22 cellular contexts compared by ENCODE assay signal in the genomic region with DNA sequence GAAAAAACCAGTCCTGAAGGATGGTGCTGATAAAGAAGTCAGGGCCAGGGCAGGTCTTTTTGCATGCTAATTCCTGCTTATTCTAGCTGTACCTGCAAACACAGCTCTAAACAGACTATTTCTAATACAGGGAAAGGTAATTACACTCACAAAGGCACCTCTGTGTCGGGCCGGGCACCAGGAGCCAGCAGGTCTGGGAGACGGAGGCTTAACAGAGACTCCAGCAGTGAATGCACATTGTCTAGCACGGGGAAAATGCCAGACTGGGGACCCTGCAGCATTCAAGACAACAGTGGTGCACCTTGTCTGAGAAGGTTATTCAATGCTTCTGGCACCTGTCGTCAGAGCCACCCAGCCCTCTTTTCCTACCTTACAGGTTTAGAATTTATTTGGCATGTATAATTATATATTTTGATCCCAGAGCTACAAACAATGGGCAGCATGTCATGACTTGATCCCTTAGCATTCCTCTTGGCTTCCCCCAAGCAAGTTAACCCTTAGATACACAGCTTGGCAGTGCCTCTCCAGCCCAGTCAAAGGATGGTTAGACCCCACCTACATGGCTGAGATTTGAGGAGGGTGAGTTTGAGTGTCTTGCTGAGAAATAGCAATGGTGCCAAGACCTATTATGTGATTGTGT.
DNase-seq lines count a peak whose midpoint lies in the region; ATAC-seq lines count a peak whose summit lies in the region.
"Had no signal": no experiment of that assay in that cellular context is flagged by ENCODE, and none has a peak within 500 bp of the region (broad histone marks: within the 10 kb centered on the region; RNA-seq: fewer than 3 reads in every experiment).

No MANE protein-coding gene starts in this region.

- ATAC-seq in esophagus mucosa = peak; percentile 79
- no peak for ATAC-seq in GM21381 (IDR thresholded peaks at IDR 0.05; ENCODE audit: unreplicated experiment)
- ATAC-seq: activated naive CD8-positive, alpha-beta T cell treated with anti-CD3 and anti-CD28 coated beads, Interleukin-2, amount 50 U/mL, for 24 hours; HepG2; left lobe of liver; right lobe of liver; SK-N-SH treated with all-trans-retinoic acid at 6 μM for 48 hours; upper lobe of right lung had no signal

- DNase-seq in DMS153 treated with DMSO at 0.1 percent for 48 hours (lab: John Stamatoyannopoulos, UW; ENCODE audit: unreplicated experiment) (peak; percentile 84), NCI-H1417 treated with DMSO at 0.1 percent for 48 hours (lab: John Stamatoyannopoulos, UW) (peak; percentile 32), NCI-H526 treated with DMSO at 0.1 percent for 48 hours (lab: John Stamatoyannopoulos, UW) (peak; percentile 84), OCI-M2 (lab: John Stamatoyannopoulos, UW; ENCODE audit: unreplicated experiment) (no peak), UCSD-AML1 (lab: John Stamatoyannopoulos, UW; ENCODE audit: unreplicated experiment) (no peak)
- DNase-seq in activated CD8-positive, alpha-beta memory T cell treated with anti-CD3 and anti-CD28 coated beads, Interleukin-2, amount 50 U/mL, for 48 hours = no peak
- DNase-seq: activated CD4-positive, alpha-beta T cell treated with anti-CD3 and anti-CD28 coated beads for 48 hours; activated naive CD8-positive, alpha-beta T cell treated with anti-CD3 and anti-CD28 coated beads, Interleukin-2, amount 50 U/mL, for 24 hours; activated T-cell treated with anti-CD3 and anti-CD28 coated beads, Interleukin-2, amount 50 U/mL, for 48 hours; GM23248; Kasumi-1; mesenchymal stem cell; MV-4-11; NCI-H82; right lobe of liver; stimulated activated CD4-positive, alpha-beta T cell treated with anti-CD3 and anti-CD28 coated beads, Interleukin-2, amount 100 ng/mL, for 48 hours; upper lobe of right lung had no signal

Comparison
In these comparisons a context has a peak if more than half of its experiments do, and no peak if none do; other contexts are left out.
1. DNase-seq: peak in DMS153 treated with DMSO at 0.1 percent for 48 hours (single experiment), NCI-H1417 treated with DMSO at 0.1 percent for 48 hours (single experiment) and NCI-H526 treated with DMSO at 0.1 percent for 48 hours (single experiment); none in OCI-M2 (single experiment), UCSD-AML1 (single experiment) and activated CD8-positive, alpha-beta memory T cell treated with anti-CD3 and anti-CD28 coated beads, Interleukin-2, amount 50 U/mL, for 48 hours (single experiment).